35 cellular contexts compared by ENCODE assay signal in the genomic region with DNA sequence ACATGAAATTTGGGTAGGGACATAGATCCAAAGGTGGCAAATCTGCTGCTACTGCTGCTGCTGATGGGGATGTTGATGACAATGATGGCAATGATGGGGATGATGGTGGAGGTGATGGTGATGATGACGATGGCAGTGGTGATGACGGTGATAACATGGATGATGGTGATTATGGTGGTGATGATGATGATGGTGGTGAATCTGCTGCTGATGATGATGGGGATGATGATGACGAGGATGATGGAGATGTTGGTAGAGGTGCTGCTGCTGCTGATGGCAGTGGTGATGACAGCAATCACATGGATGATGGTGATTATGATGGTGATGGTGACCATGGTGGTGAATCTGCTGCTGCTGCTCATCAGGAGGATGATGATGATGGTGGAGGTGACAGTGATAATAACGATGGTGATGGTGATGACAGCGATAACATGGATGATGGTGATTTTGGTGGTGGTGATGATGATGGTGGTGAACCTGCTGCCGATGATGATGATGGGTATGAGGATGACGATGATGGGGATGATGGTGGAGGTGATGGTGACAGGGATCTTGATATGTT.
"Had no signal": no experiment of that assay in that cellular context is flagged by ENCODE, and none has a peak within 500 bp of the region (broad histone marks: within the 10 kb centered on the region; RNA-seq: fewer than 3 reads in every experiment).

No MANE protein-coding gene starts in this region.

- H3K27ac ChIP-seq: brain microvascular endothelial cell, cardiac muscle cell, Peyer's patch, SJSA1 had no signal

- H3K4me3 Mint-ChIP-seq: activated CD4-positive, alpha-beta memory T cell treated with anti-CD3 and anti-CD28 coated beads for 36 hours; activated naive CD8-positive, alpha-beta T cell treated with anti-CD3 and anti-CD28 coated beads for 36 hours; activated T-helper 17 cell treated with anti-CD3 and anti-CD28 coated beads, Interleukin-2, amount 50 U/mL, for 72 hours; central memory CD8-positive, alpha-beta T cell; T-helper 1 cell treated with Interleukin-12 subunit alpha and Interleukin-12 subunit beta and Interleukin-4 antibody, amounts not matched to agents 30 μg/mL and 1 μg/mL, for 36 hours; T-helper 2 cell treated with Interferon-gamma antibody and Interleukin-4, amounts not matched to agents 5 μg/mL and 100 μg/mL, for 36 hours had no signal

- H3K36me3 ChIP-seq: brain microvascular endothelial cell, cardiac muscle cell, Peyer's patch, SJSA1 had no signal

- H3K9ac ChIP-seq: SK-N-SH had no signal

- H3K4me1 Mint-ChIP-seq: activated naive CD8-positive, alpha-beta T cell treated with anti-CD3 and anti-CD28 coated beads for 36 hours; activated T-helper 17 cell treated with anti-CD3 and anti-CD28 coated beads, Interleukin-2, amount 50 U/mL, for 72 hours; central memory CD8-positive, alpha-beta T cell had no signal

- H3K4me3 ChIP-seq: cardiac muscle cell, Peyer's patch, SJSA1 had no signal

- FAIRE-seq: TTC549 had no signal

- H3K36me3 Mint-ChIP-seq: activated CD4-positive, alpha-beta memory T cell treated with anti-CD3 and anti-CD28 coated beads for 36 hours; activated naive CD8-positive, alpha-beta T cell treated with anti-CD3 and anti-CD28 coated beads for 36 hours had no signal

- H3K27me3 Mint-ChIP-seq: activated CD4-positive, alpha-beta memory T cell treated with anti-CD3 and anti-CD28 coated beads for 36 hours; activated naive CD8-positive, alpha-beta T cell treated with anti-CD3 and anti-CD28 coated beads for 36 hours; central memory CD8-positive, alpha-beta T cell had no signal

- DNase-seq: activated CD4-positive, alpha-beta memory T cell treated with anti-CD3 and anti-CD28 coated beads for 36 hours; activated CD4-positive, alpha-beta T cell treated with anti-CD3 and anti-CD28 coated beads for 4 hours; activated CD4-positive, alpha-beta T cell treated with anti-CD3 and anti-CD28 coated beads, Interleukin-2, amount 50 U/mL, for 1 hour; activated CD8-positive, alpha-beta memory T cell treated with anti-CD3 and anti-CD28 coated beads, Interleukin-2, amount 50 U/mL, for 4 hours; activated effector memory CD4-positive, alpha-beta T cell treated with anti-CD3 and anti-CD28 coated beads, Interleukin-2, amount 50 U/mL, for 16 hours; activated naive CD4-positive, alpha-beta T cell; activated naive CD4-positive, alpha-beta T cell treated with anti-CD3 and anti-CD28 coated beads, Interleukin-2, amount 50 U/mL, for 16 hours; activated naive CD8-positive, alpha-beta T cell treated with anti-CD3 and anti-CD28 coated beads for 36 hours; activated T-cell treated with anti-CD3 and anti-CD28 coated beads for 4 hours; activated T-cell treated with anti-CD3 and anti-CD28 coated beads, Interleukin-2, amount 50 U/mL, for 48 hours; amniotic stem cell; brain microvascular endothelial cell; NCI-H1092 treated with DMSO at 0.1 percent for 48 hours; NCI-H1417; NCI-H146; NCI-H187; NCI-H2029 treated with DMSO at 0.1 percent for 48 hours; NCI-H2107; NCI-H2171; NCI-H510A; NCI-H526; NCI-H748 treated with DMSO at 0.1 percent for 48 hours; NK-92 treated with Interleukin-12 subunit alpha and Interleukin-12 subunit beta, amount 100 ng/mL, for 24 hours; PC-3; Peyer's patch; RPMI8226; SHP77 treated with DMSO at 0.1 percent for 48 hours; SK-N-SH had no signal

- H3K4me2 ChIP-seq: SK-N-SH had no signal

- H3K9me3 Mint-ChIP-seq: activated naive CD8-positive, alpha-beta T cell treated with anti-CD3 and anti-CD28 coated beads for 36 hours; central memory CD8-positive, alpha-beta T cell; T-helper 1 cell treated with Interleukin-12 subunit alpha and Interleukin-12 subunit beta and Interleukin-4 antibody, amounts not matched to agents 30 μg/mL and 1 μg/mL, for 36 hours; T-helper 2 cell treated with Interferon-gamma antibody and Interleukin-4, amounts not matched to agents 5 μg/mL and 100 μg/mL, for 36 hours had no signal

- H3K27ac Mint-ChIP-seq: activated CD4-positive, alpha-beta memory T cell treated with anti-CD3 and anti-CD28 coated beads for 36 hours; activated naive CD8-positive, alpha-beta T cell treated with anti-CD3 and anti-CD28 coated beads for 36 hours; activated T-helper 17 cell treated with anti-CD3 and anti-CD28 coated beads, Interleukin-2, amount 50 U/mL, for 72 hours; T-helper 1 cell treated with Interleukin-12 subunit alpha and Interleukin-12 subunit beta and Interleukin-4 antibody, amounts not matched to agents 30 μg/mL and 1 μg/mL, for 36 hours; T-helper 2 cell treated with Interferon-gamma antibody and Interleukin-4, amounts not matched to agents 5 μg/mL and 100 μg/mL, for 36 hours had no signal

- H3K9me3 ChIP-seq: SJSA1, SK-N-SH had no signal

- H3K27me3 ChIP-seq: brain microvascular endothelial cell, cardiac muscle cell, Peyer's patch, SJSA1 had no signal

- H3K4me1 ChIP-seq: Peyer's patch, SJSA1 had no signal
